ENCODE assay signal across 1 cellular context in genomic region chr17:12134587-12134986, GRCh38.
TF ChIP-seq lines count a peak whose summit lies in the region.

No MANE protein-coding gene starts in this region.

TF ChIP-seq in A549, 52 proteins besides CTCF, POLR2A, EP300 and RAD21 (continued from another document):
- no peak for TF ChIP-seq HMGXB4 (CRISPR knock-in tag; IDR thresholded peaks at IDR 0.05; ENCODE audit: borderline replicate concordance)
- TF ChIP-seq KDM1A (IDR thresholded peaks at IDR 0.05; ENCODE audit: low read depth) = no peak
- no peak for TF ChIP-seq PHF8 (IDR thresholded peaks at IDR 0.05; ENCODE audit: borderline replicate concordance, low read depth)
- no peak for TF ChIP-seq ATOH8 (CRISPR knock-in tag; IDR thresholded peaks at IDR 0.05; ENCODE audit: low read depth)
- TF ChIP-seq GATA3 (IDR thresholded peaks at IDR 0.05; ENCODE audit: borderline replicate concordance) = no peak
- no peak for TF ChIP-seq HDAC2 (IDR thresholded peaks at IDR 0.05)
- no peak for TF ChIP-seq RARB (CRISPR knock-in tag; IDR thresholded peaks at IDR 0.05)
